Comparison of ENCODE assay signal across 10 cellular contexts in genomic region chr16:68782198-68783174, GRCh38. TPM values are rescaled to one million over a fixed set of nuclear protein-coding genes. Genes with fewer than 3 reads are reported as not detected.
DNase-seq lines count a peak whose midpoint lies in the region; ATAC-seq, FAIRE-seq and TF ChIP-seq lines count a peak whose summit lies in the region.
"Had no signal": no experiment of that assay in that cellular context is flagged by ENCODE, and none has a peak within 500 bp of the region (broad histone marks: within the 10 kb centered on the region; RNA-seq: fewer than 3 reads in every experiment).

No MANE protein-coding gene starts in this region.

- peaks cover 4% of the 10 kb centered on the region for H3K4me1 Mint-ChIP-seq in CD8-positive, alpha-beta T cell (ENCODE audit: low read depth)

- H3K27me3 ChIP-seq in right lobe of liver (no peaks in the 10 kb centered on the region), HepG2 (ENCODE audit: control insufficient read depth in 1 of 2, insufficient read depth in 2 of 2, low read length in 2 of 2) (no peaks in the 10 kb centered on the region), GM12878 (replicated peaks in 1 of 2; ENCODE audit: control insufficient read depth in 2 of 2, insufficient read depth in 2 of 2, low read length in 1 of 2) (no peaks in the 10 kb centered on the region)
- no peaks in the 10 kb centered on the region for H3K27me3 ChIP-seq in CD8-positive, alpha-beta T cell (ENCODE audit: insufficient read depth, low read length)
- H3K27me3 ChIP-seq: BE2C had no signal

- in situ Hi-C loops in HepG2 (cut with HindIII; ENCODE audit: extremely low pct_ligation_motif_present, low pct_unique_long_range_greater_than_20kb) (no loop called here), GM12878 (cut with MboI) (no loop called here)

- TF ChIP-seq RAD21 in HepG2 (CRISPR knock-in tag; IDR thresholded peaks at IDR 0.05) (no peak), GM12878 (IDR thresholded peaks at IDR 0.05; ENCODE audit: insufficient read depth, low read depth, low read length) (no peak)

- TF ChIP-seq POLR2A in right lobe of liver (IDR thresholded peaks at IDR 0.05) = no peak
- no peak for TF ChIP-seq POLR2A in HepG2 (IDR thresholded peaks at IDR 0.05; ENCODE audit: insufficient read depth in 1 of 2, low read depth in 2 of 2, low read length in 2 of 2)
- no peak for TF ChIP-seq POLR2A in GM12878 (IDR thresholded peaks at IDR 0.05; ENCODE audit: low read depth, low read length)
- TF ChIP-seq POLR2A in H54 (IDR thresholded peaks at IDR 0.05; ENCODE audit: low read depth, low read length) = no peak

- H3K9me3 Mint-ChIP-seq in CD8-positive, alpha-beta T cell = no peaks in the 10 kb centered on the region

- TF ChIP-seq EP300 in HepG2 (IDR thresholded peaks at IDR 0.05; ENCODE audit: low read depth in 2 of 2, low read length in 2 of 2) (no peak), HepG2 (CRISPR knock-in tag; IDR thresholded peaks at IDR 0.05; ENCODE audit: borderline replicate concordance) (no peak), GM12878 (IDR thresholded peaks at IDR 0.05; ENCODE audit: borderline replicate concordance in 1 of 2, control insufficient read depth in 1 of 2, low read depth in 2 of 2, low read length in 2 of 2) (peak in 1 of 2 experiments; percentile 50; a peak in 1 of 4 replicates)

- DNase-seq in right lobe of liver = peak in 1 of 3 donors; percentile 76
- DNase-seq in HepG2 (ENCODE audit: low spot score) = no peak
- DNase-seq in GM12878 (ENCODE audit: low read depth, low spot score) = no peak
- no peak for DNase-seq in CD8-positive, alpha-beta T cell
- DNase-seq in left lobe of liver (ENCODE audit: low spot score) = no peak
- DNase-seq in H54 (ENCODE audit: insufficient read length, low spot score) = no peak
- DNase-seq: BE2C had no signal

- no peaks in the 10 kb centered on the region for H3K36me3 Mint-ChIP-seq in CD8-positive, alpha-beta T cell

- RAD21 ChIA-PET in GM12878 (lab: Charles Lee; ENCODE audit: unreplicated experiment) = interaction anchor here (0.9 to 2.7 kb wide), 4 partner anchors 13 to 63 kb away, joined by 3 to 25 read pairs (median 4); no protein-coding TSS in a partner anchor

- no peak overlapping the region for H3K9ac ChIP-seq in HepG2 (ENCODE audit: insufficient read depth, low read depth, low read length)
- H3K9ac ChIP-seq in GM12878 (ENCODE audit: control insufficient read depth, insufficient read depth, low read length) = peak overlapping the region; percentile 49

- H2AFZ ChIP-seq in HepG2 (ENCODE audit: low read length) (no peak overlapping the region), GM12878 (ENCODE audit: control insufficient read depth, low read depth, low read length) (peak overlapping the region; percentile 13; the same call in 1 of the 2 replicates)

- TF ChIP-seq CTCF in right lobe of liver (IDR thresholded peaks at IDR 0.05) (no peak), HepG2 (CRISPR knock-in tag; IDR thresholded peaks at IDR 0.05) (no peak), GM12878 (IDR thresholded peaks at IDR 0.05 in 2 of 3, conservative IDR thresholded peaks at IDR 0.05 in 1 of 3; ENCODE audit: control insufficient read depth in 2 of 3, extremely low read depth in 1 of 3, insufficient read depth in 1 of 3, low read depth in 3 of 3, low read length in 3 of 3) (no peak)
- TF ChIP-seq CTCF in CD8-positive, alpha-beta T cell (IDR thresholded peaks at IDR 0.05) = no peak

- ATAC-seq in right lobe of liver = peak in 1 of 4 donors; percentile 11
- no peak for ATAC-seq in HepG2
- peak; percentile 69 for ATAC-seq in HG03460 (IDR thresholded peaks at IDR 0.05; ENCODE audit: unreplicated experiment)
- peak; percentile 80 for ATAC-seq in GM12878
- no peak for ATAC-seq in CD8-positive, alpha-beta T cell
- no peak for ATAC-seq in left lobe of liver
- ATAC-seq in GM21619 (IDR thresholded peaks at IDR 0.05; ENCODE audit: unreplicated experiment) = no peak
- ATAC-seq: Panc1 had no signal

- H3K4me1 ChIP-seq in right lobe of liver (peaks cover 0 to 65% (median 25%) of the 10 kb centered on the region in 4 donors), HepG2 (ENCODE audit: insufficient read depth, low read length) (peaks cover 61% of the 10 kb centered on the region), GM12878 (ENCODE audit: control insufficient read depth, insufficient read depth, low read length) (peaks cover 34% of the 10 kb centered on the region)
- H3K4me1 ChIP-seq in CD8-positive, alpha-beta T cell (ENCODE audit: insufficient read depth, low read length) = no peaks in the 10 kb centered on the region
- H3K4me1 ChIP-seq: BE2C had no signal

- BruUV-seq in HepG2 (replicated peaks; lab: Mats Ljungman, UMichigan) (no TSS peak), GM12878 (replicated peaks; lab: Mats Ljungman, UMichigan) (TSS peak; percentile 37)

- POLR2A ChIA-PET in HepG2 (lab: Yijun Ruan, JAX) (interaction anchor here (0.7 to 1.4 kb wide), 2 partner anchors 10 to 14 kb away, joined by 3 to 4 read pairs; no protein-coding TSS in a partner anchor), GM12878 (lab: Charles Lee) (interaction anchor here (1.0 to 1.2 kb wide), 2 partner anchors 18 to 25 kb away, joined by 3 to 4 read pairs; no protein-coding TSS in a partner anchor)
- POLR2A ChIA-PET in CD8-positive, alpha-beta T cell (lab: Charles Lee) = no interaction called here

- no peaks in the 10 kb centered on the region for H3K36me3 ChIP-seq in right lobe of liver
- no peaks in the 10 kb centered on the region for H3K36me3 ChIP-seq in HepG2 (replicated peaks in 1 of 2; ENCODE audit: control insufficient read depth in 1 of 2, insufficient read depth in 2 of 2, low read length in 2 of 2)
- H3K36me3 ChIP-seq in GM12878 (ENCODE audit: control insufficient read depth in 2 of 2, insufficient read depth in 2 of 2, low read length in 1 of 2) = no peaks in the 10 kb centered on the region
- H3K36me3 ChIP-seq in CD8-positive, alpha-beta T cell (ENCODE audit: insufficient read depth, low read length) = no peaks in the 10 kb centered on the region
- H3K36me3 ChIP-seq: BE2C had no signal

- H3K4me3 ChIP-seq in right lobe of liver (no peak overlapping the region), HepG2 (replicated peaks in 1 of 3; ENCODE audit: insufficient read depth in 1 of 3, low read depth in 2 of 3, low read length in 3 of 3) (no peak overlapping the region), GM12878 (peak overlapping the region; percentile 26)
- no peak overlapping the region for H3K4me3 ChIP-seq in CD8-positive, alpha-beta T cell (ENCODE audit: low read depth, low read length)

- H3K79me2 ChIP-seq in HepG2 (ENCODE audit: insufficient read depth, low read length) = no peaks in the 10 kb centered on the region
- no peaks in the 10 kb centered on the region for H3K79me2 ChIP-seq in GM12878 (ENCODE audit: control insufficient read depth, insufficient read depth, low read length)

- no peak overlapping the region for H3K27ac Mint-ChIP-seq in CD8-positive, alpha-beta T cell

- no peak overlapping the region for H3K4me3 Mint-ChIP-seq in CD8-positive, alpha-beta T cell

- no peaks in the 10 kb centered on the region for H3K9me3 ChIP-seq in right lobe of liver
- no peaks in the 10 kb centered on the region for H3K9me3 ChIP-seq in HepG2 (ENCODE audit: low read length)
- H3K9me3 ChIP-seq in GM12878 (replicated peaks; ENCODE audit: control insufficient read depth, insufficient read depth, low read length) = no peaks in the 10 kb centered on the region; the same call in 2 of the 3 replicates
- no peaks in the 10 kb centered on the region for H3K9me3 ChIP-seq in CD8-positive, alpha-beta T cell (ENCODE audit: low read length)
- H3K9me3 ChIP-seq: BE2C had no signal

- H3K27ac ChIP-seq in right lobe of liver (peak overlapping the region in 2 of 3 donors; percentile 17 to 55), HepG2 (ENCODE audit: extremely low read length, insufficient read depth, low read length) (no peak overlapping the region), GM12878 (ENCODE audit: control insufficient read depth, insufficient read depth) (peak overlapping the region; percentile 84)
- H3K27ac ChIP-seq in CD8-positive, alpha-beta T cell (ENCODE audit: low read depth, low read length) = no peak overlapping the region

- CTCF ChIA-PET in HepG2 (lab: Yijun Ruan, JAX; ENCODE audit: low intra/inter-chr PET ratio, low total read pairs) (no interaction called here), GM12878 (lab: Yijun Ruan, JAX) (interaction anchor here (0.9 to 1.5 kb wide), 3 partner anchors 26 to 103 kb away, joined by 3 to 5 read pairs (median 3); no protein-coding TSS in a partner anchor)
- CTCF ChIA-PET in CD8-positive, alpha-beta T cell (lab: Charles Lee) = no interaction called here

- no peak for FAIRE-seq in HepG2 (lab: Jason Lieb, UNC)
- peak; percentile 75 for FAIRE-seq in GM12878 (lab: Jason Lieb, UNC)
- FAIRE-seq in H54 (lab: Jason Lieb, UNC) = no peak

- WGBS in right lobe of liver (ENCODE audit: insufficient coverage, low coverage, low lambda C conversion rate, missing lambda C conversion rate) = 69% methylated on average over 11 of the region's 16 CpGs
- WGBS in HepG2 (ENCODE audit: low lambda C conversion rate) = 94% methylated on average over 15 of the region's 16 CpGs
- 30% methylated on average over 16 of the region's 16 CpGs for WGBS in GM12878 (ENCODE audit: insufficient coverage, insufficient replicate concordance, low lambda C conversion rate, missing lambda C conversion rate)

- SMC1A ChIA-PET in GM12878 (lab: Charles Lee; ENCODE audit: uncharacterized antibody, unreplicated experiment) = interaction anchor here (0.8 to 4.7 kb wide), 6 partner anchors 14 to 63 kb away, joined by 3 to 33 read pairs (median 6); no protein-coding TSS in a partner anchor

- H4K20me1 ChIP-seq in HepG2 (ENCODE audit: insufficient read depth, low read length) (no peaks in the 10 kb centered on the region), GM12878 (ENCODE audit: control insufficient read depth, insufficient read depth) (no peaks in the 10 kb centered on the region)

- no peak overlapping the region for H3K4me2 ChIP-seq in HepG2 (ENCODE audit: low read depth, low read length)
- peak overlapping the region; percentile 82 for H3K4me2 ChIP-seq in GM12878 (ENCODE audit: control insufficient read depth, insufficient read depth)

- intact Hi-C loops in right lobe of liver (cut with DNase I) (loop anchor here (10.0 kb wide), 1 partner anchor 48 kb away; the partner anchor contains the start of gene CDH1 (in 2 of the 2)), HepG2 (cut with micrococcal nuclease; ENCODE audit: unreplicated experiment) (no loop called here), GM12878 (cut with micrococcal nuclease; ENCODE audit: unreplicated experiment) (loop anchor here (1.0 kb wide), 2 partner anchors 25 to 62 kb away; no protein-coding TSS in a partner anchor)
- intact Hi-C loops in CD8-positive, alpha-beta T cell (cut with DNase I, micrococcal nuclease) = no loop called here

- H3K27me3 Mint-ChIP-seq in CD8-positive, alpha-beta T cell (ENCODE audit: low read depth) = no peaks in the 10 kb centered on the region

RNA-seq across cellular contexts. Expression of gene CDH1, which starts 45.4 kb away (rescaled TPM):
- total RNA-seq in right lobe of liver (100 to 1,000 TPM in 1 of 6 experiments, 10 to 100 TPM in 5; 54.3 to 130 (median 76.5) TPM), HepG2 (2016; rRNA removed; fragmentation: Illumina TruSeq; extraction: Trizol) (0.70 and 0.95 TPM in 2 replicates), GM12878 (2014; rRNA removed) (17.8 and 18.4 TPM in 2 replicates), GM12878 (2014; rRNA removed; fragmentation: Illumina TruSeq; extraction: Trizol) (19.6 and 22.2 TPM in 2 replicates), GM12878 (2021) (30.6 and 42.7 TPM in 2 replicates), left lobe of liver (115 TPM)
- 0.10 and 0.18 TPM in 2 replicates for total RNA-seq in HepG2 (2016; cell fraction: cytosol; rRNA removed; fragmentation: Illumina TruSeq; extraction: Trizol; ENCODE audit: low read depth)
- 0.51 and 1.0 TPM in 2 replicates for total RNA-seq in HepG2 (2016; cell fraction: insoluble cytoplasmic fraction; rRNA removed; fragmentation: Illumina TruSeq; extraction: Trizol)
- 0.17 and 0.31 TPM in 2 replicates for total RNA-seq in HepG2 (2016; cell fraction: membrane; rRNA removed; fragmentation: Illumina TruSeq; extraction: Trizol)
- total RNA-seq in HepG2 (2016; cell fraction: nucleus; rRNA removed; fragmentation: Illumina TruSeq; extraction: Trizol) = 1.9 and 2.1 TPM in 2 replicates
- polyA plus RNA-seq in HepG2 (2011; rRNA removed) (9.8 and 10.0 TPM in 2 replicates), GM12878 (2011; rRNA removed) (1.2 and 2.2 TPM in 2 replicates), GM12878 (2014; fragmentation: Illumina TruSeq; extraction: Trizol) (25.9 and 30.8 TPM in 2 replicates), GM12878 (2014; fragmentation: Nextera tagmentation; extraction: Ambion mirVana) (10 to 100 TPM in 1 of 2 experiments, 1 to 10 TPM in 1; 6.7 to 10.9 TPM), GM12878 (2014; rRNA removed) (24.4 and 28.8 TPM in 2 replicates), GM12878 (2016; fragmentation: Nextera tagmentation; extraction: Ambion mirVana) (10 to 100 TPM; 13.8 to 17.0 TPM)
- 3.0 and 7.2 TPM in 2 replicates for polyA plus RNA-seq in HepG2 (2011; cell fraction: cytosol; rRNA removed)
- polyA plus RNA-seq in HepG2 (2011; cell fraction: nucleus; rRNA removed) = 4.1 and 7.8 TPM in 2 replicates
- 25.1 and 45.8 TPM in 2 replicates for polyA plus RNA-seq in HepG2 (2012)
- 0.11 and 0.24 TPM in 2 replicates for polyA plus RNA-seq in HepG2 (2016; cell fraction: cytosol; fragmentation: Illumina TruSeq; extraction: Trizol; ENCODE audit: low read depth)
- polyA plus RNA-seq in HepG2 (2016; cell fraction: insoluble cytoplasmic fraction; fragmentation: Illumina TruSeq; extraction: Trizol; ENCODE audit: low read depth) = 0.56 and 1.3 TPM in 2 replicates
- polyA plus RNA-seq in HepG2 (2016; cell fraction: membrane; fragmentation: Illumina TruSeq; extraction: Trizol; ENCODE audit: low read depth) = 0.18 and 0.21 TPM in 2 replicates
- polyA plus RNA-seq in HepG2 (2016; cell fraction: nucleus; fragmentation: Illumina TruSeq; extraction: Trizol; ENCODE audit: insufficient read depth, low read depth) = 2.6 and 4.5 TPM in 2 replicates
- polyA minus RNA-seq in HepG2 (2011; rRNA and poly(A)+ RNA removed; ENCODE audit: low replicate concordance) = 1.1 and 21.8 TPM in 2 replicates
- polyA minus RNA-seq in HepG2 (2011; cell fraction: cytosol; rRNA and poly(A)+ RNA removed) = 16.0 and 28.9 TPM in 2 replicates
- polyA minus RNA-seq in HepG2 (2011; cell fraction: nucleus; rRNA and poly(A)+ RNA removed) = 5.7 and 10.7 TPM in 2 replicates
- 15.2 and 16.3 TPM in 2 replicates for total RNA-seq in GM12878 (2013; cell fraction: nucleolus; rRNA removed)
- polyA plus RNA-seq in GM12878 (2011; ENCODE audit: low read depth) = 1.6 TPM
- 1.1 and 1.9 TPM in 2 replicates for polyA plus RNA-seq in GM12878 (2011; cell fraction: cytosol; rRNA removed)
- polyA plus RNA-seq in GM12878 (2011; cell fraction: nucleus; rRNA removed) = 0.82 and 2.1 TPM in 2 replicates
- 3.8 and 4.0 TPM in 2 replicates for polyA plus RNA-seq in GM12878 (2012)
- polyA minus RNA-seq in GM12878 (2011; rRNA and poly(A)+ RNA removed) = 2.9 and 10.7 TPM in 2 replicates
- 3.1 and 3.3 TPM in 2 replicates for polyA minus RNA-seq in GM12878 (2011; cell fraction: cytosol; rRNA and poly(A)+ RNA removed)
- 0.24 and 1.6 TPM in 2 replicates for polyA minus RNA-seq in GM12878 (2011; cell fraction: nucleus; rRNA and poly(A)+ RNA removed)
- under 1 TPM; 0.49 to 0.83 TPM for total RNA-seq in CD8-positive, alpha-beta T cell

Comparison
In these comparisons a context has a peak if more than half of its experiments do, and no peak if none do; other contexts are left out.
1. H3K27ac ChIP-seq: peak in right lobe of liver (2 of 3) and GM12878 (single experiment); none in HepG2 (single experiment) and CD8-positive, alpha-beta T cell (single experiment).
2. RNA of gene CDH1, which starts 45.4 kb away (total RNA-seq): 115 TPM in left lobe of liver (single experiment), 54.3 to 130 TPM in right lobe of liver and 15.2 to 42.7 TPM in GM12878; 0.10 to 2.1 TPM in HepG2 and 0.49 to 0.83 TPM in CD8-positive, alpha-beta T cell; every median in the first group is over 4 times any median in the second.
3. intact Hi-C loops: an anchor here in right lobe of liver (10.0 kb wide) and GM12878 (1.0 kb wide); none called in HepG2 and CD8-positive, alpha-beta T cell.
4. ATAC-seq: peak in HG03460 (single experiment) and GM12878 (single experiment); none in HepG2 (single experiment), CD8-positive, alpha-beta T cell (single experiment), left lobe of liver (single experiment) and GM21619 (single experiment).